Comparison of ENCODE assay signal across 1 cellular context in the genomic region with DNA sequence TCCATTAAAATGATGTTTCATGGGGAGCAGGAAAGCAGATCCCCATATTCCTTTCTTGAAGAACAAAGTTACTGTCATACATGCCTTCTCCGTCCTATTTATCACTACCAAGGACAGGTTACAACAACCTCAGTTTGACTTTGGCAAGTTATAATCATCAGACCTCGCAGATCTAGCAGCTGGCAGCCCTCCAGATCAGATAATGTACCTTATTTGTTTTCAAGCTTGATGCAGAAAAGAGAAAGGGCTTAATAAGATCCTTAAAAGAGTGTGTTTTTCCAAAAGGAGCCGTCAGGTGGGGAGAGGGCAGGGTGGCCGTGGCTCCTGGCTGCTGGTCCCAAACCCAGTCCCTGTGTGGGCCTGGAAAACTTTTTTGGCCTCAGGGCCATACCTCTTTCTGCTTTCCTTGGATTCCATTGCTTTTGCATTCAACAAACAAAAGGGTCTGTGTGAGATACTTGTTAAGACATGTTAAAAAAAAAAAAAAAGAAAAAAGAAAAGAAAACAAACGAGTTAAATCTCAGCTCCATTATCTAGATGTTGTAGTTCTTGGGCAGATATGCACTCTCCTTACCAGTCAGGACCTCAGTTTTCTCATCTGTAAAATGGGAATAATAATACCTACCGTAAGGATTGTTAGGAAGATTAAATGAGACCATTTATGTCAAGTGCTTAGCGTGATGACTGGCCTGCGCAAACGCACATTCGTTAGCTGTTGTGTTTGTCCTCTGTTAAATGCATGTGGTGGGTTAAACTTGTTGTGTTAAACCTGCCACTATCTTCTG.
TF ChIP-seq lines count a peak whose summit lies in the region.

No MANE protein-coding gene starts in this region.

TF ChIP-seq in endothelial cell of umbilical vein, 7 proteins besides CTCF, POLR2A, EP300 and RAD21:
- TF ChIP-seq POLR2AphosphoS5 (IDR thresholded peaks at IDR 0.05; ENCODE audit: insufficient read depth, low read depth, low read length) (no peak), EZH2 (IDR thresholded peaks at IDR 0.05; ENCODE audit: borderline replicate concordance, low read depth, low read length, severe bottlenecking) (no peak), GATA2 (IDR thresholded peaks at IDR 0.05; ENCODE audit: insufficient read depth, insufficient read length, low read depth, low read length) (peak; percentile 41)
TF ChIP-seq in endothelial cell of umbilical vein: peak in this region for 1.
